19 cellular contexts compared by ENCODE assay signal in genomic region chr17:3920940-3921852, GRCh38. TPM values are rescaled to one million over a fixed set of nuclear protein-coding genes. Genes with fewer than 3 reads are reported as not detected.
DNase-seq lines count a peak whose midpoint lies in the region; ATAC-seq, FAIRE-seq and TF ChIP-seq lines count a peak whose summit lies in the region.
"Had no signal": no experiment of that assay in that cellular context is flagged by ENCODE, and none has a peak within 500 bp of the region (broad histone marks: within the 10 kb centered on the region; RNA-seq: fewer than 3 reads in every experiment).

No MANE protein-coding gene starts in this region.

- in situ Hi-C loops in HepG2 (cut with HindIII; ENCODE audit: extremely low pct_ligation_motif_present, low pct_unique_long_range_greater_than_20kb) = no loop called here

- H4K20me1 ChIP-seq in HepG2 (ENCODE audit: insufficient read depth, low read length) = no peaks in the 10 kb centered on the region

- H3K36me3 ChIP-seq in HepG2 (replicated peaks in 1 of 2; ENCODE audit: control insufficient read depth in 1 of 2, insufficient read depth in 2 of 2, low read length in 2 of 2) (no peaks in the 10 kb centered on the region), right lobe of liver (no peaks in the 10 kb centered on the region), SJCRH30 (no peaks in the 10 kb centered on the region)

- no peak for TF ChIP-seq RAD21 in HepG2 (CRISPR knock-in tag; IDR thresholded peaks at IDR 0.05)

- TF ChIP-seq CTCF in HepG2 (CRISPR knock-in tag; IDR thresholded peaks at IDR 0.05) (no peak), right lobe of liver (IDR thresholded peaks at IDR 0.05) (no peak)

- FAIRE-seq in HepG2 (lab: Jason Lieb, UNC) = no peak
- FAIRE-seq: endothelial cell of umbilical vein had no signal

- peaks cover 21% of the 10 kb centered on the region for H3K4me1 ChIP-seq in HepG2 (ENCODE audit: insufficient read depth, low read length)
- H3K4me1 ChIP-seq in right lobe of liver = no peaks in the 10 kb centered on the region
- H3K4me1 ChIP-seq in SJCRH30 = peaks cover 10% of the 10 kb centered on the region

- BruUV-seq in HepG2 (replicated peaks; lab: Mats Ljungman, UMichigan) = no TSS peak

- H3K9me3 Mint-ChIP-seq in memory B cell = no peaks in the 10 kb centered on the region
- H3K9me3 Mint-ChIP-seq: activated T-cell treated with anti-CD3 and anti-CD28 coated beads, Interleukin-2, amount 50 U/mL, for 72 hours; immature natural killer cell; neural crest cell had no signal

- TF ChIP-seq EP300 in HepG2 (IDR thresholded peaks at IDR 0.05; ENCODE audit: low read depth in 2 of 2, low read length in 2 of 2) (no peak), HepG2 (CRISPR knock-in tag; IDR thresholded peaks at IDR 0.05; ENCODE audit: borderline replicate concordance) (no peak)

- H3K36me3 Mint-ChIP-seq in memory B cell = peaks cover 6% of the 10 kb centered on the region

- H3K4me3 Mint-ChIP-seq in memory B cell = no peak overlapping the region
- H3K4me3 Mint-ChIP-seq: activated T-cell treated with anti-CD3 and anti-CD28 coated beads, Interleukin-2, amount 50 U/mL, for 72 hours; immature natural killer cell; neural crest cell had no signal

- WGBS in HepG2 (ENCODE audit: low lambda C conversion rate) = 50% methylated on average over 15 of the region's 37 CpGs
- WGBS in right lobe of liver (ENCODE audit: insufficient coverage, low coverage, low lambda C conversion rate, missing lambda C conversion rate) = 69% methylated on average over 9 of the region's 37 CpGs

- ATAC-seq in HepG2 = no peak
- no peak for ATAC-seq in right lobe of liver
- ATAC-seq in memory B cell (ENCODE audit: low read depth) = peak; percentile 23
- ATAC-seq in GM18870 (IDR thresholded peaks at IDR 0.05; ENCODE audit: unreplicated experiment) = no peak
- ATAC-seq: activated T-cell treated with anti-CD3 and anti-CD28 coated beads, Interleukin-2, amount 50 U/mL, for 72 hours had no signal

- DNase-seq in HepG2 (ENCODE audit: low spot score) = no peak
- no peak for DNase-seq in right lobe of liver
- DNase-seq in SJCRH30 = no peak
- no peak for DNase-seq in memory B cell (ENCODE audit: low spot score in 2 of 2)
- no peak for DNase-seq in activated T-cell treated with anti-CD3 and anti-CD28 coated beads for 4 hours
- DNase-seq in head of caudate nucleus = no peak
- DNase-seq in AG08396 (ENCODE audit: low spot score) = no peak
- DNase-seq: activated CD4-positive, alpha-beta T cell treated with anti-CD3 and anti-CD28 coated beads, Interleukin-2, amount 50 U/mL, for 4 hours; activated T-cell treated with anti-CD3 and anti-CD28 coated beads, Interleukin-2, amount 50 U/mL, for 72 hours; immature natural killer cell; Kasumi-1; mesendoderm; NCI-H1930; PC-9; stimulated activated CD4-positive, alpha-beta T cell treated with anti-CD3 and anti-CD28 coated beads, Interleukin-4, amount 100 ng/mL, for 24 hours had no signal

- no peak overlapping the region for H2AFZ ChIP-seq in HepG2 (ENCODE audit: low read length)
- H2AFZ ChIP-seq: PC-9 had no signal

- H3K4me1 Mint-ChIP-seq in memory B cell = peaks cover 40% of the 10 kb centered on the region

- POLR2A ChIA-PET in HepG2 (lab: Yijun Ruan, JAX) = no interaction called here

- H3K27ac Mint-ChIP-seq in memory B cell = peak overlapping the region; percentile 24
- H3K27ac Mint-ChIP-seq: activated T-cell treated with anti-CD3 and anti-CD28 coated beads, Interleukin-2, amount 50 U/mL, for 72 hours had no signal

- H3K4me3 ChIP-seq in HepG2 (replicated peaks in 1 of 3; ENCODE audit: insufficient read depth in 1 of 3, low read depth in 2 of 3, low read length in 3 of 3) (no peak overlapping the region), right lobe of liver (no peak overlapping the region), SJCRH30 (peak overlapping the region; percentile 19)
- H3K4me3 ChIP-seq: PC-9 had no signal

- no peaks in the 10 kb centered on the region for H3K9me3 ChIP-seq in HepG2 (ENCODE audit: low read length)
- no peaks in the 10 kb centered on the region for H3K9me3 ChIP-seq in right lobe of liver
- no peaks in the 10 kb centered on the region for H3K9me3 ChIP-seq in SJCRH30 (replicated peaks)

- CTCF ChIA-PET in HepG2 (lab: Yijun Ruan, JAX; ENCODE audit: low intra/inter-chr PET ratio, low total read pairs) = no interaction called here

- H3K27ac ChIP-seq in HepG2 (ENCODE audit: extremely low read length, insufficient read depth, low read length) = no peak overlapping the region
- H3K27ac ChIP-seq in right lobe of liver = no peak overlapping the region
- H3K27ac ChIP-seq in SJCRH30 = no peak overlapping the region
- H3K27ac ChIP-seq: PC-9 had no signal

- H3K9ac ChIP-seq in HepG2 (ENCODE audit: insufficient read depth, low read depth, low read length) = no peak overlapping the region

- H3K27me3 ChIP-seq in HepG2 (ENCODE audit: control insufficient read depth in 1 of 2, insufficient read depth in 2 of 2, low read length in 2 of 2) (peaks cover 8 to 61% of the 10 kb centered on the region in 2 experiments; a peak in 4 of 5 replicates), right lobe of liver (no peaks in the 10 kb centered on the region), SJCRH30 (no peaks in the 10 kb centered on the region)

- TF ChIP-seq POLR2A in HepG2 (IDR thresholded peaks at IDR 0.05; ENCODE audit: insufficient read depth in 1 of 2, low read depth in 2 of 2, low read length in 2 of 2) (no peak), right lobe of liver (IDR thresholded peaks at IDR 0.05) (no peak)

- H3K27me3 Mint-ChIP-seq in memory B cell = no peaks in the 10 kb centered on the region

- no peaks in the 10 kb centered on the region for H3K79me2 ChIP-seq in HepG2 (ENCODE audit: insufficient read depth, low read length)

- no peak overlapping the region for H3K4me2 ChIP-seq in HepG2 (ENCODE audit: low read depth, low read length)
- H3K4me2 ChIP-seq: PC-9 had no signal

- intact Hi-C loops in HepG2 (cut with micrococcal nuclease; ENCODE audit: unreplicated experiment) (no loop called here), right lobe of liver (cut with DNase I) (no loop called here), head of caudate nucleus (cut with DNase I) (no loop called here)

RNA-seq across cellular contexts. Expression of gene P2RX1, which starts 4.9 kb away (rescaled TPM):
- total RNA-seq in HepG2 (2016; rRNA removed; fragmentation: Illumina TruSeq; extraction: Trizol) (0.04 TPM in 1 of 2 replicates, not detected in the other), right lobe of liver (under 1 TPM in 5 of 6 experiments, not detected in 1; 0.50 to 0.78 (median 0.58) TPM)
- total RNA-seq in HepG2 (2016; cell fraction: cytosol; rRNA removed; fragmentation: Illumina TruSeq; extraction: Trizol; ENCODE audit: low read depth) = not detected in 2 replicates
- total RNA-seq in HepG2 (2016; cell fraction: insoluble cytoplasmic fraction; rRNA removed; fragmentation: Illumina TruSeq; extraction: Trizol) = 0.04 TPM in 1 of 2 replicates, not detected in the other
- not detected in 2 replicates for total RNA-seq in HepG2 (2016; cell fraction: membrane; rRNA removed; fragmentation: Illumina TruSeq; extraction: Trizol)
- total RNA-seq in HepG2 (2016; cell fraction: nucleus; rRNA removed; fragmentation: Illumina TruSeq; extraction: Trizol) = 0.12 TPM in 1 of 2 replicates, not detected in the other
- 0.50 and 0.84 TPM in 2 replicates for polyA plus RNA-seq in HepG2 (2011; rRNA removed)
- 0.12 and 0.33 TPM in 2 replicates for polyA plus RNA-seq in HepG2 (2011; cell fraction: cytosol; rRNA removed)
- polyA plus RNA-seq in HepG2 (2011; cell fraction: nucleus; rRNA removed) = 2.2 and 2.3 TPM in 2 replicates
- 0.20 and 0.44 TPM in 2 replicates for polyA plus RNA-seq in HepG2 (2012)
- not detected in 2 replicates for polyA plus RNA-seq in HepG2 (2016; cell fraction: cytosol; fragmentation: Illumina TruSeq; extraction: Trizol; ENCODE audit: low read depth)
- not detected in 2 replicates for polyA plus RNA-seq in HepG2 (2016; cell fraction: insoluble cytoplasmic fraction; fragmentation: Illumina TruSeq; extraction: Trizol; ENCODE audit: low read depth)
- not detected in 2 replicates for polyA plus RNA-seq in HepG2 (2016; cell fraction: membrane; fragmentation: Illumina TruSeq; extraction: Trizol; ENCODE audit: low read depth)
- polyA plus RNA-seq in HepG2 (2016; cell fraction: nucleus; fragmentation: Illumina TruSeq; extraction: Trizol; ENCODE audit: insufficient read depth, low read depth) = 0.15 TPM in 1 of 2 replicates, not detected in the other
- 0.19 and 0.34 TPM in 2 replicates for polyA minus RNA-seq in HepG2 (2011; rRNA and poly(A)+ RNA removed; ENCODE audit: low replicate concordance)
- polyA minus RNA-seq in HepG2 (2011; cell fraction: cytosol; rRNA and poly(A)+ RNA removed) = 0.18 TPM in 1 of 2 replicates, not detected in the other
- polyA minus RNA-seq in HepG2 (2011; cell fraction: nucleus; rRNA and poly(A)+ RNA removed) = 0.39 and 0.62 TPM in 2 replicates
- 0.06 TPM in 1 of 2 replicates, not detected in the other for total RNA-seq in SJCRH30 (2014; rRNA removed; shearing (Covaris generic))
- total RNA-seq: endothelial cell of umbilical vein, NCI-H460, neural crest cell, PC-9 had no signal
- polyA plus RNA-seq: endothelial cell of umbilical vein had no signal

RNA-seq across cellular contexts. Expression of gene CAMKK1, which starts 28.3 kb away (rescaled TPM):
- total RNA-seq in HepG2 (2016; rRNA removed; fragmentation: Illumina TruSeq; extraction: Trizol) = 0.83 and 1.5 TPM in 2 replicates
- total RNA-seq in HepG2 (2016; cell fraction: cytosol; rRNA removed; fragmentation: Illumina TruSeq; extraction: Trizol; ENCODE audit: low read depth) = 0.09 and 0.20 TPM in 2 replicates
- 0.85 and 1.3 TPM in 2 replicates for total RNA-seq in HepG2 (2016; cell fraction: insoluble cytoplasmic fraction; rRNA removed; fragmentation: Illumina TruSeq; extraction: Trizol)
- total RNA-seq in HepG2 (2016; cell fraction: membrane; rRNA removed; fragmentation: Illumina TruSeq; extraction: Trizol) = 0.62 and 0.65 TPM in 2 replicates
- total RNA-seq in HepG2 (2016; cell fraction: nucleus; rRNA removed; fragmentation: Illumina TruSeq; extraction: Trizol) = 1.3 and 1.8 TPM in 2 replicates
- polyA plus RNA-seq in HepG2 (2011; rRNA removed) = 1.6 and 2.1 TPM in 2 replicates
- 1.1 TPM in 2 replicates for polyA plus RNA-seq in HepG2 (2011; cell fraction: cytosol; rRNA removed)
- polyA plus RNA-seq in HepG2 (2011; cell fraction: nucleus; rRNA removed) = 6.4 and 7.0 TPM in 2 replicates
- 1.1 and 1.4 TPM in 2 replicates for polyA plus RNA-seq in HepG2 (2012)
- polyA plus RNA-seq in HepG2 (2016; cell fraction: cytosol; fragmentation: Illumina TruSeq; extraction: Trizol; ENCODE audit: low read depth) = 0.11 and 0.17 TPM in 2 replicates
- polyA plus RNA-seq in HepG2 (2016; cell fraction: insoluble cytoplasmic fraction; fragmentation: Illumina TruSeq; extraction: Trizol; ENCODE audit: low read depth) = 0.91 and 0.97 TPM in 2 replicates
- polyA plus RNA-seq in HepG2 (2016; cell fraction: membrane; fragmentation: Illumina TruSeq; extraction: Trizol; ENCODE audit: low read depth) = 0.35 and 0.49 TPM in 2 replicates
- polyA plus RNA-seq in HepG2 (2016; cell fraction: nucleus; fragmentation: Illumina TruSeq; extraction: Trizol; ENCODE audit: insufficient read depth, low read depth) = 3.4 and 4.1 TPM in 2 replicates
- 2.5 and 40.0 TPM in 2 replicates for polyA minus RNA-seq in HepG2 (2011; rRNA and poly(A)+ RNA removed; ENCODE audit: low replicate concordance)
- polyA minus RNA-seq in HepG2 (2011; cell fraction: cytosol; rRNA and poly(A)+ RNA removed) = 0.20 and 0.62 TPM in 2 replicates
- polyA minus RNA-seq in HepG2 (2011; cell fraction: nucleus; rRNA and poly(A)+ RNA removed) = 1.5 and 2.2 TPM in 2 replicates
- total RNA-seq in right lobe of liver = 1 to 10 TPM in 2 of 6 experiments, under 1 TPM in 4; 0.35 to 1.1 (median 0.47) TPM
- total RNA-seq in SJCRH30 (2014; rRNA removed; shearing (Covaris generic)) = 3.4 TPM in 2 replicates

RNA-seq across cellular contexts. Expression of gene ATP2A3, which starts 43.0 kb away (rescaled TPM):
- total RNA-seq in HepG2 (2016; rRNA removed; fragmentation: Illumina TruSeq; extraction: Trizol) = not detected in 2 replicates
- not detected in 2 replicates for total RNA-seq in HepG2 (2016; cell fraction: cytosol; rRNA removed; fragmentation: Illumina TruSeq; extraction: Trizol; ENCODE audit: low read depth)
- not detected in 2 replicates for total RNA-seq in HepG2 (2016; cell fraction: insoluble cytoplasmic fraction; rRNA removed; fragmentation: Illumina TruSeq; extraction: Trizol)
- not detected in 2 replicates for total RNA-seq in HepG2 (2016; cell fraction: membrane; rRNA removed; fragmentation: Illumina TruSeq; extraction: Trizol)
- total RNA-seq in HepG2 (2016; cell fraction: nucleus; rRNA removed; fragmentation: Illumina TruSeq; extraction: Trizol) = not detected in 2 replicates
- polyA plus RNA-seq in HepG2 (2011; rRNA removed) = 0.07 and 0.10 TPM in 2 replicates
- polyA plus RNA-seq in HepG2 (2011; cell fraction: cytosol; rRNA removed) = 0.03 and 0.14 TPM in 2 replicates
- 0.16 and 0.40 TPM in 2 replicates for polyA plus RNA-seq in HepG2 (2011; cell fraction: nucleus; rRNA removed)
- 0.15 and 0.25 TPM in 2 replicates for polyA plus RNA-seq in HepG2 (2012)
- polyA plus RNA-seq in HepG2 (2016; cell fraction: cytosol; fragmentation: Illumina TruSeq; extraction: Trizol; ENCODE audit: low read depth) = not detected in 2 replicates
- polyA plus RNA-seq in HepG2 (2016; cell fraction: insoluble cytoplasmic fraction; fragmentation: Illumina TruSeq; extraction: Trizol; ENCODE audit: low read depth) = not detected in 2 replicates
- not detected in 2 replicates for polyA plus RNA-seq in HepG2 (2016; cell fraction: membrane; fragmentation: Illumina TruSeq; extraction: Trizol; ENCODE audit: low read depth)
- polyA plus RNA-seq in HepG2 (2016; cell fraction: nucleus; fragmentation: Illumina TruSeq; extraction: Trizol; ENCODE audit: insufficient read depth, low read depth) = not detected in 2 replicates
- 0.52 and 1.2 TPM in 2 replicates for polyA minus RNA-seq in HepG2 (2011; rRNA and poly(A)+ RNA removed; ENCODE audit: low replicate concordance)
- not detected in 2 replicates for polyA minus RNA-seq in HepG2 (2011; cell fraction: cytosol; rRNA and poly(A)+ RNA removed)
- polyA minus RNA-seq in HepG2 (2011; cell fraction: nucleus; rRNA and poly(A)+ RNA removed) = 0.13 TPM in 1 of 2 replicates, not detected in the other
- total RNA-seq in right lobe of liver = 1 to 10 TPM; 1.5 to 4.3 (median 2.3) TPM
- 1.9 and 2.0 TPM in 2 replicates for total RNA-seq in SJCRH30 (2014; rRNA removed; shearing (Covaris generic))
